10 cellular contexts compared by ENCODE assay signal in the genomic region with DNA sequence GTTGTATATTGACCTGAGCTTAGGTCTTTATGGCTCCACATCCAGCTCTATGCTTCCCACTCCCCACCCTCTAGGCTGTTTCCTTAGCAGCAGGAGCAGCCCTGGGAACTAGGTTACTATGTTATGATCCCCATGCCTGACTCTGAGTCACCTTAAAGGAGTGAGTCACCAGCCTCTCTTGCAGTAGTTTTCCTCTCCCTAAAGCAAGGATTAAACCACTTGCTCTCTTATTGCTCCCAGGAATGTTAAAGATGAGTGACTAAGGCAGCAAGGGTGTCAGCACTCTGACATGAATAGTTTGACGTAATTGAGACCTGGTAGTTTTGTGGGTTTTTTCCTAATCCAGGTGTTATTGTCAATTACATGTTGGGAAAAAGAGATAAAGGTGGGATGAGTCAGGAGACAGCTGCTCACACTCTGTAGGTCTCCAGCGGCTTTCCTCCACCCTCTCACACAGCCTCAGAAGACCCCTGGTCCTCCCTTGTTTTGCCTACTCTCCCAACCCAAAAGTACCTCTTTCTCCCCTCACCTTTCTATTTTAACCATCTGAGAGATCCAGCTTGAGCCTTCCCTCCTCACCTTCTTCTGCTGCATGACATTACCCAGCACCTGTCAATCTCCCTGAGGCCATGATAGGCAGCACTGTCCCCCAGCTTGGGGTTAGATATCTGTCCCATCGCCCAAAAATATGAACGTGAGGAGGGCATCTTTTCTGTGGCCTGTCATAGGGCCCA.
DNase-seq lines count a peak whose midpoint lies in the region; ATAC-seq, FAIRE-seq and TF ChIP-seq lines count a peak whose summit lies in the region.
"Had no signal": no experiment of that assay in that cellular context is flagged by ENCODE, and none has a peak within 500 bp of the region (broad histone marks: within the 10 kb centered on the region; RNA-seq: fewer than 3 reads in every experiment).

No MANE protein-coding gene starts in this region.

- no peak overlapping the region for H3K4me3 ChIP-seq in BE2C (ENCODE audit: low read depth, low read length)
- no peak overlapping the region for H3K4me3 ChIP-seq in HUES64 (ENCODE audit: low read length)
- H3K4me3 ChIP-seq in colonic mucosa = no peak overlapping the region

- FAIRE-seq in GM12892 (lab: Jason Lieb, UNC) = no peak
- FAIRE-seq: GM18507 had no signal

- ATAC-seq in HG02610 (IDR thresholded peaks at IDR 0.05; ENCODE audit: unreplicated experiment) = no peak

- H3K27me3 ChIP-seq in BE2C (no peaks in the 10 kb centered on the region), HUES64 (ENCODE audit: insufficient read depth, low read length) (no peaks in the 10 kb centered on the region), colonic mucosa (no peaks in the 10 kb centered on the region)

- no peaks in the 10 kb centered on the region for H3K9me3 ChIP-seq in BE2C
- peaks cover 19% of the 10 kb centered on the region for H3K9me3 ChIP-seq in HUES64 (ENCODE audit: insufficient read depth, low read depth, low read length)
- H3K9me3 ChIP-seq in colonic mucosa = no peaks in the 10 kb centered on the region

- no peaks in the 10 kb centered on the region for H3K4me1 ChIP-seq in BE2C
- H3K4me1 ChIP-seq in HUES64 (ENCODE audit: insufficient read depth, low read length) = peaks cover 20% of the 10 kb centered on the region
- H3K4me1 ChIP-seq in colonic mucosa = no peaks in the 10 kb centered on the region

- TF ChIP-seq CTCF in BE2C (IDR thresholded peaks at IDR 0.05; ENCODE audit: low read depth, low read length) (no peak), colonic mucosa (IDR thresholded peaks at IDR 0.05) (no peak)

- no peaks in the 10 kb centered on the region for H3K36me3 ChIP-seq in BE2C
- no peaks in the 10 kb centered on the region for H3K36me3 ChIP-seq in HUES64 (ENCODE audit: insufficient read depth, low read length)
- no peaks in the 10 kb centered on the region for H3K36me3 ChIP-seq in colonic mucosa

- H3K9ac ChIP-seq in HUES64 (ENCODE audit: low read depth, low read length) (no peak overlapping the region), colonic mucosa (ENCODE audit: low read depth in 2 of 2, low read length in 2 of 2) (no peak overlapping the region)

- 63% methylated on average over 4 of the region's 4 CpGs for WGBS in HUES64

- DNase-seq in BE2C (peak; percentile 20), colonic mucosa (peak; percentile 14), mucosa of gallbladder (ENCODE audit: low spot score) (peak; percentile 16), GM12892 (ENCODE audit: insufficient read length) (no peak), NCI-H2107 treated with DMSO at 0.1 percent for 48 hours (lab: John Stamatoyannopoulos, UW; ENCODE audit: unreplicated experiment) (no peak)
- DNase-seq in stimulated activated CD8-positive, alpha-beta memory T cell treated with anti-CD3 and anti-CD28 coated beads, Interleukin-4, amount 100 ng/mL, for 48 hours = no peak
- DNase-seq: NCI-H1105 treated with DMSO at 0.1 percent for 48 hours had no signal

- no peak for TF ChIP-seq POLR2A in GM12892 (IDR thresholded peaks at IDR 0.05; ENCODE audit: low read depth, low read length)

- peak overlapping the region; percentile 27; the same call in 1 of the 2 replicates for H3K27ac ChIP-seq in HUES64 (ENCODE audit: low read depth, low read length)
- no peak overlapping the region for H3K27ac ChIP-seq in colonic mucosa

- intact Hi-C loops in colonic mucosa (cut with DNase I) = no loop called here

Comparison
In these comparisons a context has a peak if more than half of its experiments do, and no peak if none do; other contexts are left out.
1. DNase-seq: peak in BE2C (single experiment), colonic mucosa (single experiment) and mucosa of gallbladder (single experiment); none in GM12892 (single experiment), stimulated activated CD8-positive, alpha-beta memory T cell treated with anti-CD3 and anti-CD28 coated beads, Interleukin-4, amount 100 ng/mL, for 48 hours (single experiment) and NCI-H2107 treated with DMSO at 0.1 percent for 48 hours (single experiment).